In genomic region chr11:82631722-82632630, GRCh38 we compare ENCODE assay signal across 12 cellular contexts.
A peak's percentile ranks its signal among the peaks of the same experiment; 100 is the strongest.
DNase-seq lines count a peak whose midpoint lies in the region; ATAC-seq and TF ChIP-seq lines count a peak whose summit lies in the region.
"Had no signal": no experiment of that assay in that cellular context is flagged by ENCODE, and none has a peak within 500 bp of the region (broad histone marks: within the 10 kb centered on the region; RNA-seq: fewer than 3 reads in every experiment).

No MANE protein-coding gene starts in this region.

- no peaks in the 10 kb centered on the region for H3K9me3 ChIP-seq in fibroblast of lung (ENCODE audit: control insufficient read depth, insufficient read depth, low read depth, low read length)

- no peak for TF ChIP-seq CTCF in fibroblast of lung (conservative IDR thresholded peaks at IDR 0.05 in 1 of 2, IDR thresholded peaks at IDR 0.05 in 1 of 2; ENCODE audit: low read depth in 1 of 2, low read length in 2 of 2)

- H3K4me2 ChIP-seq in fibroblast of lung (ENCODE audit: extremely low read depth, insufficient read depth, low read length), result no peak overlapping the region

- H2AFZ ChIP-seq in fibroblast of lung (ENCODE audit: low read length), result no peak overlapping the region

- H3K36me3 ChIP-seq in fibroblast of lung (ENCODE audit: control insufficient read depth, insufficient read depth, low read length), result no peaks in the 10 kb centered on the region

- peak; percentile 94 for ATAC-seq in GM18502 (IDR thresholded peaks at IDR 0.05; ENCODE audit: poor library complexity, unreplicated experiment)
- peak; percentile 78 for ATAC-seq in GM21423 (IDR thresholded peaks at IDR 0.05; ENCODE audit: unreplicated experiment)
- peak; percentile 63 for ATAC-seq in HG03139 (IDR thresholded peaks at IDR 0.05; ENCODE audit: unreplicated experiment)

- no peak overlapping the region for H3K4me3 ChIP-seq in fibroblast of lung (replicated peaks in 1 of 4; ENCODE audit: control extremely low read depth in 1 of 4, insufficient read depth in 1 of 4, low read depth in 3 of 4, low read length in 4 of 4)

- peak; percentile 2 to 21 for DNase-seq in fibroblast of lung (ENCODE audit: low read depth in 2 of 2)
- DNase-seq in KG1 (lab: John Stamatoyannopoulos, UW), result no peak
- no peak for DNase-seq in GM03348 (ENCODE audit: low spot score)
- no peak for DNase-seq in DMS114 treated with DMSO at 0.1 percent for 48 hours (lab: John Stamatoyannopoulos, UW; ENCODE audit: unreplicated experiment)
- no peak for DNase-seq in COR-L47 (lab: John Stamatoyannopoulos, UW)
- DNase-seq: activated B cell treated with CpG ODN at 0.5 μM for 24 hours, amniotic stem cell, foreskin fibroblast, NCI-H446 treated with DMSO at 0.1 percent for 48 hours had no signal

- no peaks in the 10 kb centered on the region for H3K27me3 ChIP-seq in fibroblast of lung (ENCODE audit: control insufficient read depth, insufficient read depth, low read length)

- no peaks in the 10 kb centered on the region for H3K79me2 ChIP-seq in fibroblast of lung (ENCODE audit: control insufficient read depth, insufficient read depth, low read length)

- H3K27ac ChIP-seq in fibroblast of lung (ENCODE audit: insufficient read depth, low read length), result no peak overlapping the region

- H3K9ac ChIP-seq in fibroblast of lung (ENCODE audit: insufficient read depth, low read length), result no peak overlapping the region

- no peaks in the 10 kb centered on the region for H4K20me1 ChIP-seq in fibroblast of lung (ENCODE audit: control insufficient read depth, extremely low read depth, insufficient read depth, low read length)

- H3K4me1 ChIP-seq in fibroblast of lung (ENCODE audit: control insufficient read depth, extremely low read depth, insufficient read depth, low read length), result no peaks in the 10 kb centered on the region

Comparison
In these comparisons a context has a peak if more than half of its experiments do, and no peak if none do; other contexts are left out.
1. DNase-seq: peak in fibroblast of lung (2 of 2); none in KG1 (single experiment), GM03348 (single experiment), DMS114 treated with DMSO at 0.1 percent for 48 hours (single experiment) and COR-L47 (single experiment).
2. Peak in every context shown above with its lines, with median percentiles within 50 percentile points of each other: ATAC-seq.